ENCODE assay signal across 9 cellular contexts in the genomic region with DNA sequence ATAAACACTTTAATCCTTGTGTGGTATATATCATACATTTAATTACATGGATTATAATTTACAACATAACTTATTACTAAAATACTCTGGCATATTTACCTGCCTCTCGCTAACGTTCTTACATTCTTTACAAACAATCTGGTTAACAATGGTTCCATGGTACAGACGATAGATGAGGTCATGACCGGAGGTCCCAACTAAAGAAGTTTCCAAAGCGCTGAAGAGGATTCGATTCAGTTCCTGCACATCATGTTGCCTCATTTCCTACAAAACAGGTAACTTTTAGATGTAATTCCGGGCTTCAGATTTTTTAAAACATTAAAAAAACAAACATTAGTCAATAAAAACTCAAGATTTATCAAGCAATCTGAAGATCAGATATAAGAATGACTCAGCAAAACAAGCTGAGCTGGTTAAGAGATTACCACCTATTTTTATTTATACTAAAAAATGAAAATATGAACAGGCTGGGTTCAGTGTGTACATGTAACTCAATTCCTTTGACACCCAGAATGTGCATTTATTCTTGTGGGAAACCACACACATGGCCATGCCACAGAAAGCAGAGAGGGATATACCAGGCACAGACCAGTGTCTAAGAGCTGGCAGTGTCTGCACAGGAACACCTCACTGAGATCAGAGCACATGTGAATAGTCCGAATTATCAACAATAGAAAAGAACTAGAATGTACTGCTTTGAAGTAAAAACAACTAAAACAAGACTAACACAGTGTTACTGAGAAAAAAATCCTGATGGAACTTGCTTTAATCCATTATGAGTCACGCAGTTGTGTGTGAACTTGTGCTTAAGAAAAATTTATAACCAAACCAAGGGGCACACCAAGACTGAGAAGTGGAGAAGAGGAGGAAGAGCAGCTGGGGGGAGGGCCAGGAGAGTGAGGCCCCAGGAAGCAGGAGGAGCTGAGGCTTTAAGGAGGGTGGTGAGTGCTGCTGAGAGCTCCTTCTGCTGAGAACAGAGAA. TPM values are rescaled to one million over a fixed set of nuclear protein-coding genes. Genes with fewer than 3 reads are reported as not detected.
DNase-seq lines count a peak whose midpoint lies in the region; ATAC-seq and TF ChIP-seq lines count a peak whose summit lies in the region.
"Had no signal": no experiment of that assay in that cellular context is flagged by ENCODE, and none has a peak within 500 bp of the region (broad histone marks: within the 10 kb centered on the region; RNA-seq: fewer than 3 reads in every experiment).

No MANE protein-coding gene starts in this region.

- H3K9me3 ChIP-seq in SJSA1 (replicated peaks) (no peaks in the 10 kb centered on the region), thymus (ENCODE audit: control insufficient read depth) (no peaks in the 10 kb centered on the region)

- no peaks in the 10 kb centered on the region for H3K27me3 Mint-ChIP-seq in activated CD4-positive, alpha-beta T cell treated with anti-CD3 and anti-CD28 coated beads, Interleukin-2, amount 10 ng/mL, durations not matched to agents 7 days and 5 days

- H3K4me1 ChIP-seq in SJSA1 (replicated peaks), result peaks cover 32% of the 10 kb centered on the region
- H3K4me1 ChIP-seq in thymus (ENCODE audit: control insufficient read depth, insufficient read depth, low read length), result peaks cover 8% of the 10 kb centered on the region

- no peak for ATAC-seq in HG03520 (IDR thresholded peaks at IDR 0.05; ENCODE audit: unreplicated experiment)

- POLR2A ChIA-PET in activated CD4-positive, alpha-beta T cell treated with anti-CD3 and anti-CD28 coated beads, Interleukin-2, amount 10 ng/mL, durations not matched to agents 7 days and 5 days (lab: Charles Lee), result no interaction called here

- peaks cover 10% of the 10 kb centered on the region for H3K4me1 Mint-ChIP-seq in activated CD4-positive, alpha-beta T cell treated with anti-CD3 and anti-CD28 coated beads, Interleukin-2, amount 10 ng/mL, durations not matched to agents 7 days and 5 days

- peaks cover 3% of the 10 kb centered on the region for H3K36me3 Mint-ChIP-seq in activated CD4-positive, alpha-beta T cell treated with anti-CD3 and anti-CD28 coated beads, Interleukin-2, amount 10 ng/mL, durations not matched to agents 7 days and 5 days (ENCODE audit: low read depth)

- CTCF ChIA-PET in activated CD4-positive, alpha-beta T cell treated with anti-CD3 and anti-CD28 coated beads, Interleukin-2, amount 10 ng/mL, durations not matched to agents 7 days and 5 days (lab: Charles Lee), result no interaction called here

- TF ChIP-seq CTCF in fibroblast of mammary gland (conservative IDR thresholded peaks at IDR 0.05; ENCODE audit: control insufficient read depth, insufficient read depth, low read depth, low read length), result no peak

- no peak for DNase-seq in activated CD4-positive, alpha-beta T cell treated with anti-CD3 and anti-CD28 coated beads, Interleukin-2, amount 10 ng/mL, durations not matched to agents 7 days and 5 days
- DNase-seq in activated CD4-positive, alpha-beta T cell treated with anti-CD3 and anti-CD28 coated beads, Interleukin-2, amount 50 U/mL, for 1 hour, result no peak
- DNase-seq in SJSA1 (ENCODE audit: low read depth in 1 of 2, low spot score in 2 of 2) (peak; percentile 76 to 85), fibroblast of mammary gland (ENCODE audit: low read depth) (peak; percentile 59), NCI-H1694 (lab: John Stamatoyannopoulos, UW) (no peak)
- DNase-seq in stimulated activated CD4-positive, alpha-beta T cell treated with anti-CD3 and anti-CD28 coated beads, Interleukin-15, amount 100 ng/mL, for 24 hours, result no peak
- DNase-seq: immature natural killer cell had no signal

- H3K36me3 ChIP-seq in SJSA1 (peaks cover 25% of the 10 kb centered on the region), thymus (ENCODE audit: control insufficient read depth, insufficient read depth) (no peaks in the 10 kb centered on the region)

- H3K27me3 ChIP-seq in SJSA1 (replicated peaks) (no peaks in the 10 kb centered on the region), thymus (ENCODE audit: control insufficient read depth, insufficient read depth) (no peaks in the 10 kb centered on the region)

- H3K4me3 ChIP-seq in SJSA1 (no peak overlapping the region), fibroblast of mammary gland (ENCODE audit: control insufficient read depth, low read depth, low read length) (no peak overlapping the region), thymus (ENCODE audit: low read length) (no peak overlapping the region)

- peaks cover 2% of the 10 kb centered on the region for H3K9me3 Mint-ChIP-seq in activated CD4-positive, alpha-beta T cell treated with anti-CD3 and anti-CD28 coated beads, Interleukin-2, amount 10 ng/mL, durations not matched to agents 7 days and 5 days
- H3K9me3 Mint-ChIP-seq: immature natural killer cell had no signal

- no peak overlapping the region for H3K4me3 Mint-ChIP-seq in activated CD4-positive, alpha-beta T cell treated with anti-CD3 and anti-CD28 coated beads, Interleukin-2, amount 10 ng/mL, durations not matched to agents 7 days and 5 days
- H3K4me3 Mint-ChIP-seq: immature natural killer cell had no signal

- peak overlapping the region; percentile 47 for H3K27ac Mint-ChIP-seq in activated CD4-positive, alpha-beta T cell treated with anti-CD3 and anti-CD28 coated beads, Interleukin-2, amount 10 ng/mL, durations not matched to agents 7 days and 5 days

- H3K27ac ChIP-seq in SJSA1 (peak overlapping the region; percentile 70), thymus (ENCODE audit: low read depth) (peak overlapping the region; percentile 53)

- WGBS in thymus, result 78% methylated on average over 9 of the region's 9 CpGs

RNA-seq across cellular contexts. Expression of gene USP40, which starts 9.5 kb away (rescaled TPM):
- 1 to 10 TPM; 5.5 to 6.0 TPM for total RNA-seq in activated CD4-positive, alpha-beta T cell treated with anti-CD3 and anti-CD28 coated beads, Interleukin-2, amount 10 ng/mL, durations not matched to agents 7 days and 5 days
- total RNA-seq in SJSA1 (2014; rRNA removed; shearing (Covaris generic)), result 25.4 and 38.0 TPM in 2 replicates
- polyA plus RNA-seq in thymus, result 26.7 TPM

Comparison
In these comparisons a context has a peak if more than half of its experiments do, and no peak if none do; other contexts are left out.
1. DNase-seq: peak in SJSA1 (2 of 2) and fibroblast of mammary gland (single experiment); none in activated CD4-positive, alpha-beta T cell treated with anti-CD3 and anti-CD28 coated beads, Interleukin-2, amount 10 ng/mL, durations not matched to agents 7 days and 5 days (single experiment), activated CD4-positive, alpha-beta T cell treated with anti-CD3 and anti-CD28 coated beads, Interleukin-2, amount 50 U/mL, for 1 hour (single experiment), stimulated activated CD4-positive, alpha-beta T cell treated with anti-CD3 and anti-CD28 coated beads, Interleukin-15, amount 100 ng/mL, for 24 hours (single experiment) and NCI-H1694 (single experiment).